In genomic region chr11:124736738-124737137, GRCh38 we compare ENCODE assay signal across 1 cellular context.
TF ChIP-seq lines count a peak whose summit lies in the region.

No MANE protein-coding gene starts in this region.

TF ChIP-seq in K562, 482 proteins besides CTCF, POLR2A, EP300 and RAD21:
- no peak for TF ChIP-seq FOS (IDR thresholded peaks at IDR 0.05; ENCODE audit: extremely low read depth, insufficient read length)
- TF ChIP-seq BHLHE40 (IDR thresholded peaks at IDR 0.05; ENCODE audit: low read length) = peak; percentile 21; the same call in 1 of the 2 replicates
- no peak for TF ChIP-seq EGR1 (conservative IDR thresholded peaks at IDR 0.05)
- 0 out of 2 replicates have a peak, but pooled peaks have one; percentile 18 for TF ChIP-seq CEBPB (tag; IDR thresholded peaks at IDR 0.05)
- TF ChIP-seq, protein P1, sequence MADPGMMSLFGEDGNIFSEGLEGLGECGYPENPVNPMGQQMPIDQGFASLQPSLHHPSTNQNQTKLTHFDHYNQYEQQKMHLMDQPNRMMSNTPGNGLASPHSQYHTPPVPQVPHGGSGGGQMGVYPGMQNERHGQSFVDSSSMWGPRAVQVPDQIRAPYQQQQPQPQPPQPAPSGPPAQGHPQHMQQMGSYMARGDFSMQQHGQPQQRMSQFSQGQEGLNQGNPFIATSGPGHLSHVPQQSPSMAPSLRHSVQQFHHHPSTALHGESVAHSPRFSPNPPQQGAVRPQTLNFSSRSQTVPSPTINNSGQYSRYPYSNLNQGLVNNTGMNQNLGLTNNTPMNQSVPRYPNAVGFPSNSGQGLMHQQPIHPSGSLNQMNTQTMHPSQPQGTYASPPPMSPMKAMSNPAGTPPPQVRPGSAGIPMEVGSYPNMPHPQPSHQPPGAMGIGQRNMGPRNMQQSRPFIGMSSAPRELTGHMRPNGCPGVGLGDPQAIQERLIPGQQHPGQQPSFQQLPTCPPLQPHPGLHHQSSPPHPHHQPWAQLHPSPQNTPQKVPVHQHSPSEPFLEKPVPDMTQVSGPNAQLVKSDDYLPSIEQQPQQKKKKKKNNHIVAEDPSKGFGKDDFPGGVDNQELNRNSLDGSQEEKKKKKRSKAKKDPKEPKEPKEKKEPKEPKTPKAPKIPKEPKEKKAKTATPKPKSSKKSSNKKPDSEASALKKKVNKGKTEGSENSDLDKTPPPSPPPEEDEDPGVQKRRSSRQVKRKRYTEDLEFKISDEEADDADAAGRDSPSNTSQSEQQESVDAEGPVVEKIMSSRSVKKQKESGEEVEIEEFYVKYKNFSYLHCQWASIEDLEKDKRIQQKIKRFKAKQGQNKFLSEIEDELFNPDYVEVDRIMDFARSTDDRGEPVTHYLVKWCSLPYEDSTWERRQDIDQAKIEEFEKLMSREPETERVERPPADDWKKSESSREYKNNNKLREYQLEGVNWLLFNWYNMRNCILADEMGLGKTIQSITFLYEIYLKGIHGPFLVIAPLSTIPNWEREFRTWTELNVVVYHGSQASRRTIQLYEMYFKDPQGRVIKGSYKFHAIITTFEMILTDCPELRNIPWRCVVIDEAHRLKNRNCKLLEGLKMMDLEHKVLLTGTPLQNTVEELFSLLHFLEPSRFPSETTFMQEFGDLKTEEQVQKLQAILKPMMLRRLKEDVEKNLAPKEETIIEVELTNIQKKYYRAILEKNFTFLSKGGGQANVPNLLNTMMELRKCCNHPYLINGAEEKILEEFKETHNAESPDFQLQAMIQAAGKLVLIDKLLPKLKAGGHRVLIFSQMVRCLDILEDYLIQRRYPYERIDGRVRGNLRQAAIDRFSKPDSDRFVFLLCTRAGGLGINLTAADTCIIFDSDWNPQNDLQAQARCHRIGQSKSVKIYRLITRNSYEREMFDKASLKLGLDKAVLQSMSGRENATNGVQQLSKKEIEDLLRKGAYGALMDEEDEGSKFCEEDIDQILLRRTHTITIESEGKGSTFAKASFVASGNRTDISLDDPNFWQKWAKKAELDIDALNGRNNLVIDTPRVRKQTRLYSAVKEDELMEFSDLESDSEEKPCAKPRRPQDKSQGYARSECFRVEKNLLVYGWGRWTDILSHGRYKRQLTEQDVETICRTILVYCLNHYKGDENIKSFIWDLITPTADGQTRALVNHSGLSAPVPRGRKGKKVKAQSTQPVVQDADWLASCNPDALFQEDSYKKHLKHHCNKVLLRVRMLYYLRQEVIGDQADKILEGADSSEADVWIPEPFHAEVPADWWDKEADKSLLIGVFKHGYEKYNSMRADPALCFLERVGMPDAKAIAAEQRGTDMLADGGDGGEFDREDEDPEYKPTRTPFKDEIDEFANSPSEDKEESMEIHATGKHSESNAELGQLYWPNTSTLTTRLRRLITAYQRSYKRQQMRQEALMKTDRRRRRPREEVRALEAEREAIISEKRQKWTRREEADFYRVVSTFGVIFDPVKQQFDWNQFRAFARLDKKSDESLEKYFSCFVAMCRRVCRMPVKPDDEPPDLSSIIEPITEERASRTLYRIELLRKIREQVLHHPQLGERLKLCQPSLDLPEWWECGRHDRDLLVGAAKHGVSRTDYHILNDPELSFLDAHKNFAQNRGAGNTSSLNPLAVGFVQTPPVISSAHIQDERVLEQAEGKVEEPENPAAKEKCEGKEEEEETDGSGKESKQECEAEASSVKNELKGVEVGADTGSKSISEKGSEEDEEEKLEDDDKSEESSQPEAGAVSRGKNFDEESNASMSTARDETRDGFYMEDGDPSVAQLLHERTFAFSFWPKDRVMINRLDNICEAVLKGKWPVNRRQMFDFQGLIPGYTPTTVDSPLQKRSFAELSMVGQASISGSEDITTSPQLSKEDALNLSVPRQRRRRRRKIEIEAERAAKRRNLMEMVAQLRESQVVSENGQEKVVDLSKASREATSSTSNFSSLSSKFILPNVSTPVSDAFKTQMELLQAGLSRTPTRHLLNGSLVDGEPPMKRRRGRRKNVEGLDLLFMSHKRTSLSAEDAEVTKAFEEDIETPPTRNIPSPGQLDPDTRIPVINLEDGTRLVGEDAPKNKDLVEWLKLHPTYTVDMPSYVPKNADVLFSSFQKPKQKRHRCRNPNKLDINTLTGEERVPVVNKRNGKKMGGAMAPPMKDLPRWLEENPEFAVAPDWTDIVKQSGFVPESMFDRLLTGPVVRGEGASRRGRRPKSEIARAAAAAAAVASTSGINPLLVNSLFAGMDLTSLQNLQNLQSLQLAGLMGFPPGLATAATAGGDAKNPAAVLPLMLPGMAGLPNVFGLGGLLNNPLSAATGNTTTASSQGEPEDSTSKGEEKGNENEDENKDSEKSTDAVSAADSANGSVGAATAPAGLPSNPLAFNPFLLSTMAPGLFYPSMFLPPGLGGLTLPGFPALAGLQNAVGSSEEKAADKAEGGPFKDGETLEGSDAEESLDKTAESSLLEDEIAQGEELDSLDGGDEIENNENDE (IDR thresholded peaks at IDR 0.05; ENCODE audit: low read depth, low read length) = no peak
TF ChIP-seq in K562: peak in this region for 2.
